ENCODE assay signal across 8 cellular contexts in genomic region chr17:44688675-44689491, GRCh38. TPM values are rescaled to one million over a fixed set of nuclear protein-coding genes. Genes with fewer than 3 reads are reported as not detected.
DNase-seq lines count a peak whose midpoint lies in the region; ATAC-seq and TF ChIP-seq lines count a peak whose summit lies in the region.

No MANE protein-coding gene starts in this region.

- ATAC-seq in central memory CD8-positive, alpha-beta T cell (replicated peaks; ENCODE audit: extremely low read depth, poor library complexity, severe bottlenecking) = peak; percentile 7

- no peaks in the 10 kb centered on the region for H3K27me3 Mint-ChIP-seq in activated T-cell treated with anti-CD3 and anti-CD28 coated beads, Interleukin-2, amount 50 U/mL, for 24 hours
- H3K27me3 Mint-ChIP-seq in central memory CD8-positive, alpha-beta T cell = no peaks in the 10 kb centered on the region

- H3K9me3 ChIP-seq in vagina = no peaks in the 10 kb centered on the region

- no peak for TF ChIP-seq POLR2A in NB4 (IDR thresholded peaks at IDR 0.05; ENCODE audit: extremely low read depth, insufficient read length)
- no peak for TF ChIP-seq POLR2A in vagina (IDR thresholded peaks at IDR 0.05)

- H2AK5ac ChIP-seq in mesendoderm (ENCODE audit: low read length) = no peak overlapping the region

- H4K8ac ChIP-seq in mesendoderm (ENCODE audit: low read depth, low read length) = peak overlapping the region; percentile 29

- H2BK15ac ChIP-seq in mesendoderm (replicated peaks; ENCODE audit: low read depth) = no peak overlapping the region

- peak overlapping the region; percentile 87 for H3K9ac ChIP-seq in mesendoderm (ENCODE audit: low read length)

- H3K4me1 Mint-ChIP-seq in activated T-cell treated with anti-CD3 and anti-CD28 coated beads, Interleukin-2, amount 50 U/mL, for 24 hours (ENCODE audit: low read depth) = peaks cover 38% of the 10 kb centered on the region
- peaks cover 24% of the 10 kb centered on the region for H3K4me1 Mint-ChIP-seq in central memory CD8-positive, alpha-beta T cell

- H3K4me1 ChIP-seq in mesendoderm (ENCODE audit: control insufficient read depth, low read depth, low read length) (no peaks in the 10 kb centered on the region), vagina (peaks cover 20% of the 10 kb centered on the region)

- peak overlapping the region; percentile 96 for H3K4me3 ChIP-seq in NB4 (ENCODE audit: low read depth, low read length)
- peak overlapping the region; percentile 79 for H3K4me3 ChIP-seq in mesendoderm (ENCODE audit: low read length)
- H3K4me3 ChIP-seq in vagina = peak overlapping the region; percentile 52 to 83

- H3K27me3 ChIP-seq in mesendoderm (ENCODE audit: insufficient read depth, low read length, poor library complexity) (no peaks in the 10 kb centered on the region), vagina (no peaks in the 10 kb centered on the region)

- H3K79me1 ChIP-seq in mesendoderm (ENCODE audit: low read length) = peaks cover 5% of the 10 kb centered on the region

- TF ChIP-seq CTCF in NB4 (IDR thresholded peaks at IDR 0.05; ENCODE audit: low read depth, low read length) (no peak), vagina (IDR thresholded peaks at IDR 0.05) (no peak)

- peaks cover 44% of the 10 kb centered on the region for H3K36me3 Mint-ChIP-seq in activated T-cell treated with anti-CD3 and anti-CD28 coated beads, Interleukin-2, amount 50 U/mL, for 24 hours (ENCODE audit: low read depth)
- peaks cover 13% of the 10 kb centered on the region for H3K36me3 Mint-ChIP-seq in central memory CD8-positive, alpha-beta T cell (ENCODE audit: insufficient read depth)

- H3K18ac ChIP-seq in mesendoderm (ENCODE audit: low read length) = peak overlapping the region; percentile 55

- no peak overlapping the region for H3K23ac ChIP-seq in mesendoderm (ENCODE audit: low read length)

- H3K36me3 ChIP-seq in mesendoderm (ENCODE audit: control insufficient read depth, insufficient read depth, low read length) (no peaks in the 10 kb centered on the region), vagina (peaks cover 0 to 6% of the 10 kb centered on the region in 2 donors)

- peaks cover 11% of the 10 kb centered on the region for H3K79me2 ChIP-seq in mesendoderm (ENCODE audit: control insufficient read depth, insufficient read depth, low read length)

- WGBS in mesendoderm (ENCODE audit: extremely low coverage, insufficient coverage, low lambda C conversion rate) = no CpG with 5 or more reads among the region's 13 CpGs

- H3K4me2 ChIP-seq in mesendoderm (ENCODE audit: low read length) = peak overlapping the region; percentile 84

- intact Hi-C loops in vagina (cut with DNase I) = no loop called here

- H3K4ac ChIP-seq in mesendoderm (ENCODE audit: low read depth, low read length) = no peak overlapping the region

- H3K56ac ChIP-seq in mesendoderm (ENCODE audit: low read length) = peak overlapping the region; percentile 94

- H3K4me3 Mint-ChIP-seq in activated T-cell treated with anti-CD3 and anti-CD28 coated beads, Interleukin-2, amount 50 U/mL, for 24 hours = peak overlapping the region; percentile 99
- peak overlapping the region; percentile 99 for H3K4me3 Mint-ChIP-seq in central memory CD8-positive, alpha-beta T cell

- no peak overlapping the region for H2BK120ac ChIP-seq in mesendoderm (ENCODE audit: low read depth, low read length)

- no peak overlapping the region for H3K27ac ChIP-seq in mesendoderm (ENCODE audit: low read depth, low read length)
- peak overlapping the region; percentile 84 for H3K27ac ChIP-seq in vagina

- DNase-seq in activated T-cell treated with anti-CD3 and anti-CD28 coated beads, Interleukin-2, amount 50 U/mL, for 24 hours = no peak
- DNase-seq in activated T-cell treated with anti-CD3 and anti-CD28 coated beads, Interleukin-2, amount 50 U/mL, for 48 hours = no peak
- DNase-seq in NB4 (ENCODE audit: low read depth) (peak; percentile 9), mesendoderm (no peak), vagina (ENCODE audit: extremely low spot score in 2 of 2) (no peak), HuH-7.5 (ENCODE audit: low spot score) (no peak), SKM-1 treated with dmso at 0.1 percent for 144 hours (lab: John Stamatoyannopoulos, UW; ENCODE audit: unreplicated experiment) (no peak)
- DNase-seq in central memory CD8-positive, alpha-beta T cell (ENCODE audit: low spot score in 2 of 2) = no peak

- peak overlapping the region; percentile 97 for H3K27ac Mint-ChIP-seq in activated T-cell treated with anti-CD3 and anti-CD28 coated beads, Interleukin-2, amount 50 U/mL, for 24 hours
- peak overlapping the region; percentile 96 for H3K27ac Mint-ChIP-seq in central memory CD8-positive, alpha-beta T cell (ENCODE audit: low read depth)

- H4K5ac ChIP-seq in mesendoderm (ENCODE audit: low read length) = peak overlapping the region; percentile 21

- no peaks in the 10 kb centered on the region for H3K9me3 Mint-ChIP-seq in activated T-cell treated with anti-CD3 and anti-CD28 coated beads, Interleukin-2, amount 50 U/mL, for 24 hours
- no peaks in the 10 kb centered on the region for H3K9me3 Mint-ChIP-seq in central memory CD8-positive, alpha-beta T cell

- H2BK5ac ChIP-seq in mesendoderm (ENCODE audit: low read length) = no peak overlapping the region

RNA-seq across cellular contexts. Expression of gene CCDC43, which starts 0.7 kb away (rescaled TPM):
- polyA plus RNA-seq in mesendoderm (2013, experiment 1 of 2) = 32.7 TPM
- polyA plus RNA-seq in mesendoderm (2013, experiment 2 of 2) = 33.6 TPM
- 15.5 TPM for total RNA-seq in vagina

RNA-seq across cellular contexts. Expression of gene DBF4B, which starts 19.6 kb away (rescaled TPM):
- 12.8 TPM for polyA plus RNA-seq in mesendoderm (2013, experiment 1 of 2)
- 12.9 TPM for polyA plus RNA-seq in mesendoderm (2013, experiment 2 of 2)
- total RNA-seq in vagina = 4.7 TPM

RNA-seq across cellular contexts. Expression of gene MEIOC, which starts 32.6 kb away (rescaled TPM):
- 0.29 TPM for polyA plus RNA-seq in mesendoderm (2013, experiment 1 of 2)
- polyA plus RNA-seq in mesendoderm (2013, experiment 2 of 2) = 0.35 TPM
- total RNA-seq in vagina = not detected
